ENCODE assay signal across 1 cellular context in the genomic region with DNA sequence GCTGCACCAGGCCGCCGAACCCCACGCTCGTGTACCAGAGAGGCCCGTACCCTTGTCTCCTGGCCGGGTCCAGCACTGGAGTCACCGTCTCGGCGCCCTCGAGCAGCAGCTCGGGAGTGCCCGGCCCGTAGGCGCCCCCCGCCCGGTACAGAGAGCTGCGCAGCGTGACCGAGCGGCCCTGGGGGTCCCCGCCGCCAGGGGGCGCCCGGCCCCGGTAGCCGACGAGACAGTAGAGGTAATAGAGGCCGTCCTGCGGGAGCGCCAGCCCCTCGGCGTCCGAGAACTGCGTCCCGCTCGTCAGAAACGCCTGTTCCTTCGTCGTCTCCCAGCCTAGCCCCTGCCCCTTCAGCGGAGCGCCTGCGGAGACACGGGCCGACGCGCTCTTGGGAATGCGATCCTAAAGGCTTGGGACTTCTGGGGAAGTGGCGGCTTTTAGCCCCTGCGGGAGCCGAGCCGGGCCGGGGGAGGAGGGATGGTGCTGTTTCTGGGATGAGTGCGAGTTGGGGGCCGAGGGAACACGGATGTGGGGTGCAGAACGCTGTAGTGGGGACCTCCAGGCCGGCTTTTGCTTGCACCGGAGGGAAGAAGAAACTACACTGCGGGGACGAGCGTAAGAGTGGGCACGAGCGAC.
A peak's percentile ranks its signal among the peaks of the same experiment; 100 is the strongest.
TF ChIP-seq lines count a peak whose summit lies in the region.

No MANE protein-coding gene starts in this region.

TF ChIP-seq in K562, 482 proteins besides CTCF, POLR2A, EP300 and RAD21 (continued from another document and continues in another):
- TF ChIP-seq, protein P1, sequence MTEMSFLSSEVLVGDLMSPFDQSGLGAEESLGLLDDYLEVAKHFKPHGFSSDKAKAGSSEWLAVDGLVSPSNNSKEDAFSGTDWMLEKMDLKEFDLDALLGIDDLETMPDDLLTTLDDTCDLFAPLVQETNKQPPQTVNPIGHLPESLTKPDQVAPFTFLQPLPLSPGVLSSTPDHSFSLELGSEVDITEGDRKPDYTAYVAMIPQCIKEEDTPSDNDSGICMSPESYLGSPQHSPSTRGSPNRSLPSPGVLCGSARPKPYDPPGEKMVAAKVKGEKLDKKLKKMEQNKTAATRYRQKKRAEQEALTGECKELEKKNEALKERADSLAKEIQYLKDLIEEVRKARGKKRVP (CRISPR knock-in tag; IDR thresholded peaks at IDR 0.05), result peak; percentile 27; the same call in 1 of the 2 replicates
- 0 out of 2 replicates have a peak, but pooled peaks have one; percentile 54 for TF ChIP-seq ZNF589 (CRISPR knock-in tag; IDR thresholded peaks at IDR 0.05; ENCODE audit: low read depth)
- no peak for TF ChIP-seq ZNF449 (CRISPR knock-in tag; IDR thresholded peaks at IDR 0.05)
- peak; percentile 92 for TF ChIP-seq GATAD2A (IDR thresholded peaks at IDR 0.05)
- no peak for TF ChIP-seq HOXB6 (CRISPR knock-in tag; IDR thresholded peaks at IDR 0.05; ENCODE audit: borderline replicate concordance)
- no peak for TF ChIP-seq STAG1 (CRISPR knock-in tag; IDR thresholded peaks at IDR 0.05; ENCODE audit: borderline replicate concordance)
- no peak for TF ChIP-seq HEY1 (CRISPR knock-in tag; IDR thresholded peaks at IDR 0.05; ENCODE audit: borderline replicate concordance)
- no peak for TF ChIP-seq DIDO1 (tag; IDR thresholded peaks at IDR 0.05; ENCODE audit: low read depth)
- TF ChIP-seq ZNF77 (CRISPR knock-in tag; IDR thresholded peaks at IDR 0.05), result no peak
- peak in 1 of 2 experiments; percentile 88; a peak in 1 of 3 replicates for TF ChIP-seq CBX3 (IDR thresholded peaks at IDR 0.05; ENCODE audit: borderline replicate concordance in 1 of 2, low read length in 2 of 2)
- peak; percentile 74 for TF ChIP-seq BHLHE40 (IDR thresholded peaks at IDR 0.05; ENCODE audit: low read length)
- TF ChIP-seq, protein P2, sequence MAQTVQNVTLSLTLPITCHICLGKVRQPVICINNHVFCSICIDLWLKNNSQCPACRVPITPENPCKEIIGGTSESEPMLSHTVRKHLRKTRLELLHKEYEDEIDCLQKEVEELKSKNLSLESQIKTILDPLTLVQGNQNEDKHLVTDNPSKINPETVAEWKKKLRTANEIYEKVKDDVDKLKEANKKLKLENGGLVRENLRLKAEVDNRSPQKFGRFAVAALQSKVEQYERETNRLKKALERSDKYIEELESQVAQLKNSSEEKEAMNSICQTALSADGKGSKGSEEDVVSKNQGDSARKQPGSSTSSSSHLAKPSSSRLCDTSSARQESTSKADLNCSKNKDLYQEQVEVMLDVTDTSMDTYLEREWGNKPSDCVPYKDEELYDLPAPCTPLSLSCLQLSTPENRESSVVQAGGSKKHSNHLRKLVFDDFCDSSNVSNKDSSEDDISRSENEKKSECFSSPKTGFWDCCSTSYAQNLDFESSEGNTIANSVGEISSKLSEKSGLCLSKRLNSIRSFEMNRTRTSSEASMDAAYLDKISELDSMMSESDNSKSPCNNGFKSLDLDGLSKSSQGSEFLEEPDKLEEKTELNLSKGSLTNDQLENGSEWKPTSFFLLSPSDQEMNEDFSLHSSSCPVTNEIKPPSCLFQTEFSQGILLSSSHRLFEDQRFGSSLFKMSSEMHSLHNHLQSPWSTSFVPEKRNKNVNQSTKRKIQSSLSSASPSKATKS (CRISPR knock-in tag; IDR thresholded peaks at IDR 0.05), result no peak
- TF ChIP-seq, protein P3, sequence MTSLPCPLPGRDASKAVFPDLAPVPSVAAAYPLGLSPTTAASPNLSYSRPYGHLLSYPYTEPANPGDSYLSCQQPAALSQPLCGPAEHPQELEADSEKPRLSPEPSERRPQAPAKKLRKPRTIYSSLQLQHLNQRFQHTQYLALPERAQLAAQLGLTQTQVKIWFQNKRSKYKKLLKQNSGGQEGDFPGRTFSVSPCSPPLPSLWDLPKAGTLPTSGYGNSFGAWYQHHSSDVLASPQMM (CRISPR knock-in tag; IDR thresholded peaks at IDR 0.05), result no peak
- no peak; the same call in 1 of the 2 replicates for TF ChIP-seq PHB (CRISPR knock-in tag; IDR thresholded peaks at IDR 0.05)
- TF ChIP-seq NR4A1 (CRISPR knock-in tag; IDR thresholded peaks at IDR 0.05), result no peak
- no peak; the same call in 1 of the 2 replicates for TF ChIP-seq NR4A1 (tag; IDR thresholded peaks at IDR 0.05)
- no peak for TF ChIP-seq FOXJ3 (CRISPR knock-in tag; IDR thresholded peaks at IDR 0.05)
- TF ChIP-seq, protein P4, sequence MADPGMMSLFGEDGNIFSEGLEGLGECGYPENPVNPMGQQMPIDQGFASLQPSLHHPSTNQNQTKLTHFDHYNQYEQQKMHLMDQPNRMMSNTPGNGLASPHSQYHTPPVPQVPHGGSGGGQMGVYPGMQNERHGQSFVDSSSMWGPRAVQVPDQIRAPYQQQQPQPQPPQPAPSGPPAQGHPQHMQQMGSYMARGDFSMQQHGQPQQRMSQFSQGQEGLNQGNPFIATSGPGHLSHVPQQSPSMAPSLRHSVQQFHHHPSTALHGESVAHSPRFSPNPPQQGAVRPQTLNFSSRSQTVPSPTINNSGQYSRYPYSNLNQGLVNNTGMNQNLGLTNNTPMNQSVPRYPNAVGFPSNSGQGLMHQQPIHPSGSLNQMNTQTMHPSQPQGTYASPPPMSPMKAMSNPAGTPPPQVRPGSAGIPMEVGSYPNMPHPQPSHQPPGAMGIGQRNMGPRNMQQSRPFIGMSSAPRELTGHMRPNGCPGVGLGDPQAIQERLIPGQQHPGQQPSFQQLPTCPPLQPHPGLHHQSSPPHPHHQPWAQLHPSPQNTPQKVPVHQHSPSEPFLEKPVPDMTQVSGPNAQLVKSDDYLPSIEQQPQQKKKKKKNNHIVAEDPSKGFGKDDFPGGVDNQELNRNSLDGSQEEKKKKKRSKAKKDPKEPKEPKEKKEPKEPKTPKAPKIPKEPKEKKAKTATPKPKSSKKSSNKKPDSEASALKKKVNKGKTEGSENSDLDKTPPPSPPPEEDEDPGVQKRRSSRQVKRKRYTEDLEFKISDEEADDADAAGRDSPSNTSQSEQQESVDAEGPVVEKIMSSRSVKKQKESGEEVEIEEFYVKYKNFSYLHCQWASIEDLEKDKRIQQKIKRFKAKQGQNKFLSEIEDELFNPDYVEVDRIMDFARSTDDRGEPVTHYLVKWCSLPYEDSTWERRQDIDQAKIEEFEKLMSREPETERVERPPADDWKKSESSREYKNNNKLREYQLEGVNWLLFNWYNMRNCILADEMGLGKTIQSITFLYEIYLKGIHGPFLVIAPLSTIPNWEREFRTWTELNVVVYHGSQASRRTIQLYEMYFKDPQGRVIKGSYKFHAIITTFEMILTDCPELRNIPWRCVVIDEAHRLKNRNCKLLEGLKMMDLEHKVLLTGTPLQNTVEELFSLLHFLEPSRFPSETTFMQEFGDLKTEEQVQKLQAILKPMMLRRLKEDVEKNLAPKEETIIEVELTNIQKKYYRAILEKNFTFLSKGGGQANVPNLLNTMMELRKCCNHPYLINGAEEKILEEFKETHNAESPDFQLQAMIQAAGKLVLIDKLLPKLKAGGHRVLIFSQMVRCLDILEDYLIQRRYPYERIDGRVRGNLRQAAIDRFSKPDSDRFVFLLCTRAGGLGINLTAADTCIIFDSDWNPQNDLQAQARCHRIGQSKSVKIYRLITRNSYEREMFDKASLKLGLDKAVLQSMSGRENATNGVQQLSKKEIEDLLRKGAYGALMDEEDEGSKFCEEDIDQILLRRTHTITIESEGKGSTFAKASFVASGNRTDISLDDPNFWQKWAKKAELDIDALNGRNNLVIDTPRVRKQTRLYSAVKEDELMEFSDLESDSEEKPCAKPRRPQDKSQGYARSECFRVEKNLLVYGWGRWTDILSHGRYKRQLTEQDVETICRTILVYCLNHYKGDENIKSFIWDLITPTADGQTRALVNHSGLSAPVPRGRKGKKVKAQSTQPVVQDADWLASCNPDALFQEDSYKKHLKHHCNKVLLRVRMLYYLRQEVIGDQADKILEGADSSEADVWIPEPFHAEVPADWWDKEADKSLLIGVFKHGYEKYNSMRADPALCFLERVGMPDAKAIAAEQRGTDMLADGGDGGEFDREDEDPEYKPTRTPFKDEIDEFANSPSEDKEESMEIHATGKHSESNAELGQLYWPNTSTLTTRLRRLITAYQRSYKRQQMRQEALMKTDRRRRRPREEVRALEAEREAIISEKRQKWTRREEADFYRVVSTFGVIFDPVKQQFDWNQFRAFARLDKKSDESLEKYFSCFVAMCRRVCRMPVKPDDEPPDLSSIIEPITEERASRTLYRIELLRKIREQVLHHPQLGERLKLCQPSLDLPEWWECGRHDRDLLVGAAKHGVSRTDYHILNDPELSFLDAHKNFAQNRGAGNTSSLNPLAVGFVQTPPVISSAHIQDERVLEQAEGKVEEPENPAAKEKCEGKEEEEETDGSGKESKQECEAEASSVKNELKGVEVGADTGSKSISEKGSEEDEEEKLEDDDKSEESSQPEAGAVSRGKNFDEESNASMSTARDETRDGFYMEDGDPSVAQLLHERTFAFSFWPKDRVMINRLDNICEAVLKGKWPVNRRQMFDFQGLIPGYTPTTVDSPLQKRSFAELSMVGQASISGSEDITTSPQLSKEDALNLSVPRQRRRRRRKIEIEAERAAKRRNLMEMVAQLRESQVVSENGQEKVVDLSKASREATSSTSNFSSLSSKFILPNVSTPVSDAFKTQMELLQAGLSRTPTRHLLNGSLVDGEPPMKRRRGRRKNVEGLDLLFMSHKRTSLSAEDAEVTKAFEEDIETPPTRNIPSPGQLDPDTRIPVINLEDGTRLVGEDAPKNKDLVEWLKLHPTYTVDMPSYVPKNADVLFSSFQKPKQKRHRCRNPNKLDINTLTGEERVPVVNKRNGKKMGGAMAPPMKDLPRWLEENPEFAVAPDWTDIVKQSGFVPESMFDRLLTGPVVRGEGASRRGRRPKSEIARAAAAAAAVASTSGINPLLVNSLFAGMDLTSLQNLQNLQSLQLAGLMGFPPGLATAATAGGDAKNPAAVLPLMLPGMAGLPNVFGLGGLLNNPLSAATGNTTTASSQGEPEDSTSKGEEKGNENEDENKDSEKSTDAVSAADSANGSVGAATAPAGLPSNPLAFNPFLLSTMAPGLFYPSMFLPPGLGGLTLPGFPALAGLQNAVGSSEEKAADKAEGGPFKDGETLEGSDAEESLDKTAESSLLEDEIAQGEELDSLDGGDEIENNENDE (IDR thresholded peaks at IDR 0.05; ENCODE audit: low read depth, low read length), result no peak
- TF ChIP-seq CHCHD3 (CRISPR knock-in tag; IDR thresholded peaks at IDR 0.05), result no peak
- TF ChIP-seq ZC3H4 (CRISPR knock-in tag; IDR thresholded peaks at IDR 0.05; ENCODE audit: borderline replicate concordance), result no peak
- no peak for TF ChIP-seq KAT8 (IDR thresholded peaks at IDR 0.05; ENCODE audit: low read depth)
- TF ChIP-seq PHB2 (IDR thresholded peaks at IDR 0.05; ENCODE audit: low read depth), result no peak
- TF ChIP-seq ZNF561 (CRISPR knock-in tag; conservative IDR thresholded peaks at IDR 0.05), result no peak
- TF ChIP-seq EGR1 (conservative IDR thresholded peaks at IDR 0.05), result no peak
- no peak; the same call in 1 of the 2 replicates for TF ChIP-seq ETS1 (conservative IDR thresholded peaks at IDR 0.05; ENCODE audit: control insufficient read depth, low read depth, low read length)
- no peak; the same call in 1 of the 2 replicates for TF ChIP-seq ZNF518B (CRISPR knock-in tag; IDR thresholded peaks at IDR 0.05)
- no peak for TF ChIP-seq ZNF696 (CRISPR knock-in tag; conservative IDR thresholded peaks at IDR 0.05)
- TF ChIP-seq, protein P5, sequence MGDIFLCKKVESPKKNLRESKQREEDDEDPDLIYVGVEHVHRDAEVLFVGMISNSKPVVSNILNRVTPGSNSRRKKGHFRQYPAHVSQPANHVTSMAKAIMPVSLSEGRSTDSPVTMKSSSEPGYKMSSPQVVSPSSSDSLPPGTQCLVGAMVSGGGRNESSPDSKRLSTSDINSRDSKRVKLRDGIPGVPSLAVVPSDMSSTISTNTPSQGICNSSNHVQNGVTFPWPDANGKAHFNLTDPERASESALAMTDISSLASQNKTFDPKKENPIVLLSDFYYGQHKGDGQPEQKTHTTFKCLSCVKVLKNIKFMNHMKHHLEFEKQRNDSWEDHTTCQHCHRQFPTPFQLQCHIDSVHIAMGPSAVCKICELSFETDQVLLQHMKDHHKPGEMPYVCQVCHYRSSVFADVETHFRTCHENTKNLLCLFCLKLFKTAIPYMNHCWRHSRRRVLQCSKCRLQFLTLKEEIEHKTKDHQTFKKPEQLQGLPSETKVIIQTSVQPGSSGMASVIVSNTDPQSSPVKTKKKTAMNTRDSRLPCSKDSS (IDR thresholded peaks at IDR 0.05; ENCODE audit: low read depth, partially characterized antibody), result no peak
- TF ChIP-seq CAMTA2 (CRISPR knock-in tag; conservative IDR thresholded peaks at IDR 0.05), result no peak
- no peak for TF ChIP-seq GABPB2 (CRISPR knock-in tag; conservative IDR thresholded peaks at IDR 0.05)
- TF ChIP-seq FOXM1 (IDR thresholded peaks at IDR 0.05; ENCODE audit: low read depth), result no peak
- 0 out of 2 replicates have a peak, but pooled peaks have one; percentile 62 for TF ChIP-seq FOXM1 (CRISPR knock-in tag; IDR thresholded peaks at IDR 0.05; ENCODE audit: low read depth)
